Comparison of ENCODE assay signal across 18 cellular contexts in the genomic region with DNA sequence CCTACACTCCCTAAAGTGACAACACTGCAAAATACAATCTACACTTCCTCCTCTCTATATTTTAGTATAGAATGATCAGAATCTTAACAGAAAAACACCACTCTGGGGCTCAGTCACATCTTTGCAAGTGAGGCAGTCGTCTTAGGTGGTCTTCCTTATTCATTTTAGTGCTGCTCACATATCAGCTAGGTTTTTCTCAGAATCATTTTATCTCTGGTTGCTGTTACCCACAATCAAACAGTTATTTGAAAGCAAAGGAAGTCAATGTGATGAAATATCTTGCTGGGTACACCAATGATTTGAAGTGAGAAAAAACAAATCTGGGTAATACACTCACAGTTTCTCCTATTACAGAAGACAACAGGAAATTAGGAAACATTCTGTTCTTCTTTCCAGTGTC.
DNase-seq lines count a peak whose midpoint lies in the region; ATAC-seq and TF ChIP-seq lines count a peak whose summit lies in the region.
"Had no signal": no experiment of that assay in that cellular context is flagged by ENCODE, and none has a peak within 500 bp of the region (broad histone marks: within the 10 kb centered on the region; RNA-seq: fewer than 3 reads in every experiment).

No MANE protein-coding gene starts in this region.

- intact Hi-C loops in breast epithelium (cut with DNase I; ENCODE audit: low total_unique reads) = no loop called here

- H3K4me3 ChIP-seq in CD8-positive, alpha-beta memory T cell (ENCODE audit: low read length) = no peak overlapping the region
- no peak overlapping the region for H3K4me3 ChIP-seq in breast epithelium
- H3K4me3 ChIP-seq: BLaER1 had no signal

- DNase-seq in activated naive CD8-positive, alpha-beta T cell treated with anti-CD3 and anti-CD28 coated beads, Interleukin-2, amount 50 U/mL, for 24 hours = no peak
- DNase-seq in CD8-positive, alpha-beta memory T cell = peak in 2 of 5 donors; percentile 37 to 55
- no peak for DNase-seq in activated naive CD8-positive, alpha-beta T cell treated with anti-CD3 and anti-CD28 coated beads, Interleukin-2, amount 10 ng/mL, durations not matched to agents 7 days and 5 days
- DNase-seq in stimulated activated effector memory CD8-positive, alpha-beta T cell treated with anti-CD3 and anti-CD28 coated beads, Interleukin-12 subunit alpha, Interleukin-12 subunit beta, amount 100 ng/mL, for 72 hours (ENCODE audit: low spot score in 2 of 2) = no peak
- DNase-seq in NCI-H146 (lab: John Stamatoyannopoulos, UW) = no peak
- DNase-seq in breast epithelium (ENCODE audit: low spot score in 2 of 2) = no peak
- DNase-seq: DMS53, H7, NCI-H1105 treated with DMSO at 0.1 percent for 48 hours, NCI-H1694, NCI-H2081, NCI-H2171, NCI-H345, NCI-H524 treated with DMSO at 0.1 percent for 48 hours, Right ventricle myocardium superior had no signal

- no peaks in the 10 kb centered on the region for H3K27me3 Mint-ChIP-seq in activated naive CD8-positive, alpha-beta T cell
- no peaks in the 10 kb centered on the region for H3K27me3 Mint-ChIP-seq in activated naive CD8-positive, alpha-beta T cell treated with anti-CD3 and anti-CD28 coated beads, Interleukin-2, amount 50 U/mL, for 24 hours
- H3K27me3 Mint-ChIP-seq in CD8-positive, alpha-beta memory T cell = no peaks in the 10 kb centered on the region
- H3K27me3 Mint-ChIP-seq in activated naive CD8-positive, alpha-beta T cell treated with anti-CD3 and anti-CD28 coated beads, Interleukin-2, amount 10 ng/mL, durations not matched to agents 7 days and 5 days = no peaks in the 10 kb centered on the region
- H3K27me3 Mint-ChIP-seq: IgD-negative memory B cell had no signal

- H3K36me3 ChIP-seq in CD8-positive, alpha-beta memory T cell (ENCODE audit: insufficient read depth, low read length) = no peaks in the 10 kb centered on the region
- H3K36me3 ChIP-seq in breast epithelium = no peaks in the 10 kb centered on the region
- H3K36me3 ChIP-seq: BLaER1 had no signal

- no peaks in the 10 kb centered on the region for H3K36me3 Mint-ChIP-seq in activated naive CD8-positive, alpha-beta T cell
- H3K36me3 Mint-ChIP-seq in activated naive CD8-positive, alpha-beta T cell treated with anti-CD3 and anti-CD28 coated beads, Interleukin-2, amount 50 U/mL, for 24 hours (ENCODE audit: low read depth) = no peaks in the 10 kb centered on the region
- H3K36me3 Mint-ChIP-seq in CD8-positive, alpha-beta memory T cell = no peaks in the 10 kb centered on the region
- peaks cover 2% of the 10 kb centered on the region for H3K36me3 Mint-ChIP-seq in activated naive CD8-positive, alpha-beta T cell treated with anti-CD3 and anti-CD28 coated beads, Interleukin-2, amount 10 ng/mL, durations not matched to agents 7 days and 5 days
- no peaks in the 10 kb centered on the region for H3K36me3 Mint-ChIP-seq in stimulated activated effector memory CD8-positive, alpha-beta T cell treated with anti-CD3 and anti-CD28 coated beads, Interleukin-12 subunit alpha, Interleukin-12 subunit beta, amount 100 ng/mL, for 72 hours

- H3K4me1 ChIP-seq in CD8-positive, alpha-beta memory T cell (ENCODE audit: insufficient read depth, low read length) = peaks cover 17% of the 10 kb centered on the region
- no peaks in the 10 kb centered on the region for H3K4me1 ChIP-seq in breast epithelium

- TF ChIP-seq POLR2A in breast epithelium (IDR thresholded peaks at IDR 0.05) = no peak

- H3K27ac ChIP-seq in CD8-positive, alpha-beta memory T cell (ENCODE audit: low read depth, low read length) = no peak overlapping the region
- H3K27ac ChIP-seq in breast epithelium = no peak overlapping the region
- H3K27ac ChIP-seq: BLaER1 had no signal

- CTCF ChIA-PET in CD8-positive, alpha-beta memory T cell (lab: Charles Lee) = no interaction called here

- H3K9me3 Mint-ChIP-seq in activated naive CD8-positive, alpha-beta T cell (ENCODE audit: low read depth) = no peaks in the 10 kb centered on the region
- H3K9me3 Mint-ChIP-seq in activated naive CD8-positive, alpha-beta T cell treated with anti-CD3 and anti-CD28 coated beads, Interleukin-2, amount 50 U/mL, for 24 hours = no peaks in the 10 kb centered on the region
- no peaks in the 10 kb centered on the region for H3K9me3 Mint-ChIP-seq in CD8-positive, alpha-beta memory T cell
- no peaks in the 10 kb centered on the region for H3K9me3 Mint-ChIP-seq in activated naive CD8-positive, alpha-beta T cell treated with anti-CD3 and anti-CD28 coated beads, Interleukin-2, amount 10 ng/mL, durations not matched to agents 7 days and 5 days
- H3K9me3 Mint-ChIP-seq in stimulated activated effector memory CD8-positive, alpha-beta T cell treated with anti-CD3 and anti-CD28 coated beads, Interleukin-12 subunit alpha, Interleukin-12 subunit beta, amount 100 ng/mL, for 72 hours = peaks cover 3% of the 10 kb centered on the region
- H3K9me3 Mint-ChIP-seq: IgD-negative memory B cell had no signal

- POLR2A ChIA-PET in CD8-positive, alpha-beta memory T cell (lab: Charles Lee) = interaction anchor here (0.5 kb wide), 1 partner anchor 11 kb away, joined by 3 read pairs; no protein-coding TSS in a partner anchor
- POLR2A ChIA-PET in activated naive CD8-positive, alpha-beta T cell treated with anti-CD3 and anti-CD28 coated beads, Interleukin-2, amount 10 ng/mL, durations not matched to agents 7 days and 5 days (lab: Charles Lee) = no interaction called here

- TF ChIP-seq CTCF in breast epithelium (IDR thresholded peaks at IDR 0.05) = no peak

- H3K4me1 Mint-ChIP-seq in activated naive CD8-positive, alpha-beta T cell (ENCODE audit: low read depth) = peaks cover 45% of the 10 kb centered on the region
- H3K4me1 Mint-ChIP-seq in activated naive CD8-positive, alpha-beta T cell treated with anti-CD3 and anti-CD28 coated beads, Interleukin-2, amount 50 U/mL, for 24 hours = peaks cover 38% of the 10 kb centered on the region
- H3K4me1 Mint-ChIP-seq in CD8-positive, alpha-beta memory T cell = peaks cover 32 to 44% (median 41%) of the 10 kb centered on the region in 3 donors
- H3K4me1 Mint-ChIP-seq in activated naive CD8-positive, alpha-beta T cell treated with anti-CD3 and anti-CD28 coated beads, Interleukin-2, amount 10 ng/mL, durations not matched to agents 7 days and 5 days = peaks cover 17% of the 10 kb centered on the region
- peaks cover 31% of the 10 kb centered on the region for H3K4me1 Mint-ChIP-seq in stimulated activated effector memory CD8-positive, alpha-beta T cell treated with anti-CD3 and anti-CD28 coated beads, Interleukin-12 subunit alpha, Interleukin-12 subunit beta, amount 100 ng/mL, for 72 hours

- peak overlapping the region; percentile 33 for H3K4me3 Mint-ChIP-seq in activated naive CD8-positive, alpha-beta T cell
- H3K4me3 Mint-ChIP-seq in activated naive CD8-positive, alpha-beta T cell treated with anti-CD3 and anti-CD28 coated beads, Interleukin-2, amount 50 U/mL, for 24 hours = no peak overlapping the region
- peak overlapping the region in 6 of 7 donors; percentile 8 to 72 (median 33) for H3K4me3 Mint-ChIP-seq in CD8-positive, alpha-beta memory T cell
- no peak overlapping the region for H3K4me3 Mint-ChIP-seq in activated naive CD8-positive, alpha-beta T cell treated with anti-CD3 and anti-CD28 coated beads, Interleukin-2, amount 10 ng/mL, durations not matched to agents 7 days and 5 days
- H3K4me3 Mint-ChIP-seq in stimulated activated effector memory CD8-positive, alpha-beta T cell treated with anti-CD3 and anti-CD28 coated beads, Interleukin-12 subunit alpha, Interleukin-12 subunit beta, amount 100 ng/mL, for 72 hours = no peak overlapping the region
- H3K4me3 Mint-ChIP-seq: IgD-negative memory B cell had no signal

- no peak for ATAC-seq in activated naive CD8-positive, alpha-beta T cell treated with anti-CD3 and anti-CD28 coated beads, Interleukin-2, amount 50 U/mL, for 24 hours
- peak; percentile 53 for ATAC-seq in activated naive CD8-positive, alpha-beta T cell treated with anti-CD3 and anti-CD28 coated beads, Interleukin-2, amount 10 ng/mL, durations not matched to agents 7 days and 5 days (ENCODE audit: low read depth)
- ATAC-seq in stimulated activated effector memory CD8-positive, alpha-beta T cell treated with anti-CD3 and anti-CD28 coated beads, Interleukin-12 subunit alpha, Interleukin-12 subunit beta, amount 100 ng/mL, for 72 hours = peak; percentile 43

- H3K27ac Mint-ChIP-seq in activated naive CD8-positive, alpha-beta T cell = peak overlapping the region; percentile 64
- no peak overlapping the region for H3K27ac Mint-ChIP-seq in activated naive CD8-positive, alpha-beta T cell treated with anti-CD3 and anti-CD28 coated beads, Interleukin-2, amount 50 U/mL, for 24 hours
- H3K27ac Mint-ChIP-seq in CD8-positive, alpha-beta memory T cell = peak overlapping the region in 3 of 8 donors; percentile 72 to 78 (median 74)
- H3K27ac Mint-ChIP-seq in activated naive CD8-positive, alpha-beta T cell treated with anti-CD3 and anti-CD28 coated beads, Interleukin-2, amount 10 ng/mL, durations not matched to agents 7 days and 5 days = peak overlapping the region; percentile 11
- H3K27ac Mint-ChIP-seq in stimulated activated effector memory CD8-positive, alpha-beta T cell treated with anti-CD3 and anti-CD28 coated beads, Interleukin-12 subunit alpha, Interleukin-12 subunit beta, amount 100 ng/mL, for 72 hours = peak overlapping the region; percentile 32
- H3K27ac Mint-ChIP-seq: IgD-negative memory B cell had no signal

- H3K27me3 ChIP-seq in CD8-positive, alpha-beta memory T cell (ENCODE audit: insufficient read depth, low read length, poor library complexity, severe bottlenecking) = no peaks in the 10 kb centered on the region
- H3K27me3 ChIP-seq in breast epithelium = no peaks in the 10 kb centered on the region
- H3K27me3 ChIP-seq: BLaER1 had no signal

- H3K9me3 ChIP-seq in CD8-positive, alpha-beta memory T cell (ENCODE audit: low read length) = no peaks in the 10 kb centered on the region
- H3K9me3 ChIP-seq in breast epithelium = no peaks in the 10 kb centered on the region
- H3K9me3 ChIP-seq: BLaER1 had no signal

Comparison
In these comparisons a context has a peak if more than half of its experiments do, and no peak if none do; other contexts are left out.
1. H3K4me3 Mint-ChIP-seq: peak in activated naive CD8-positive, alpha-beta T cell (single experiment) and CD8-positive, alpha-beta memory T cell (6 of 7); none in activated naive CD8-positive, alpha-beta T cell treated with anti-CD3 and anti-CD28 coated beads, Interleukin-2, amount 50 U/mL, for 24 hours (single experiment), activated naive CD8-positive, alpha-beta T cell treated with anti-CD3 and anti-CD28 coated beads, Interleukin-2, amount 10 ng/mL, durations not matched to agents 7 days and 5 days (single experiment) and stimulated activated effector memory CD8-positive, alpha-beta T cell treated with anti-CD3 and anti-CD28 coated beads, Interleukin-12 subunit alpha, Interleukin-12 subunit beta, amount 100 ng/mL, for 72 hours (single experiment).